11 cellular contexts compared by ENCODE assay signal in the genomic region with DNA sequence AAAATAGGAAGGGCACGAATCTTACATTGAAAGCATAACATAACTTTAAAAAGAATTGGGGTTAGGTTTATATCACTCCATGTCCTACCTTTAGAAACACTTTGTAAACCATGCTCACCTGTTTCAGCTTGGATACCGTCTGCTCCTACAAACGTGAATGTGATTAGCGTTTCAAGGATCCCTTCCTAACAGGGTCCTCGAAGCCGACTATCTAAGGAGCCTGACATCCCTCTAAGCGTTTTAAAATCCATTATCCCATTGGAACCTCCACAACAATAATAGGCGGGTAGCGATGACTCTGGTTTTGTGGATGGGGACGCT. TPM values are rescaled to one million over a fixed set of nuclear protein-coding genes. Genes with fewer than 3 reads are reported as not detected.
A peak's percentile ranks its signal among the peaks of the same experiment; 100 is the strongest.
DNase-seq lines count a peak whose midpoint lies in the region; ATAC-seq and TF ChIP-seq lines count a peak whose summit lies in the region.
"Had no signal": no experiment of that assay in that cellular context is flagged by ENCODE, and none has a peak within 500 bp of the region (broad histone marks: within the 10 kb centered on the region; RNA-seq: fewer than 3 reads in every experiment).

No MANE protein-coding gene starts in this region.

- POLR2A ChIA-PET in PC-9 (lab: Charles Lee; ENCODE audit: unreplicated experiment): no interaction called here

- H3K4me2 ChIP-seq in PC-9 (peak overlapping the region; percentile 89), osteoblast (ENCODE audit: insufficient read depth, low read length) (peak overlapping the region; percentile 82)

- no peaks in the 10 kb centered on the region for H3K9me2 ChIP-seq in PC-9 (ENCODE audit: insufficient read depth)

- H3K27me3 ChIP-seq in ACC112 (ENCODE audit: insufficient read depth, low read length): no peaks in the 10 kb centered on the region
- H3K27me3 ChIP-seq in PC-9 (ENCODE audit: insufficient read depth, low read depth): no peaks in the 10 kb centered on the region
- H3K27me3 ChIP-seq in osteoblast (ENCODE audit: insufficient read depth, low read length): no peaks in the 10 kb centered on the region
- no peaks in the 10 kb centered on the region for H3K27me3 ChIP-seq in effector memory CD4-positive, alpha-beta T cell (replicated peaks; ENCODE audit: control insufficient read depth, insufficient read depth, low read length, poor library complexity, severe bottlenecking)

- no peaks in the 10 kb centered on the region for H4K20me1 ChIP-seq in PC-9 (ENCODE audit: insufficient read depth)
- peaks cover 1% of the 10 kb centered on the region for H4K20me1 ChIP-seq in osteoblast (ENCODE audit: insufficient read depth, low read length)

- BruUV-seq in PC-9 (replicated peaks; lab: Mats Ljungman, UMichigan): no TSS peak

- no peak for ATAC-seq in GM19324 (IDR thresholded peaks at IDR 0.05; ENCODE audit: low FRiP score, unreplicated experiment)
- ATAC-seq: activated CD4-positive, CD25-positive, alpha-beta regulatory T cell treated with anti-CD3 and anti-CD28 coated beads, Interleukin-2, amount 50 U/mL, for 24 hours; HCT116 had no signal

- H3K4me1 ChIP-seq in ACC112 (ENCODE audit: control insufficient read depth, insufficient read depth, low read length, unreplicated experiment): peaks cover 47% of the 10 kb centered on the region
- peaks cover 62% of the 10 kb centered on the region for H3K4me1 ChIP-seq in PC-9 (replicated peaks; ENCODE audit: insufficient read depth)
- peaks cover 46% of the 10 kb centered on the region for H3K4me1 ChIP-seq in osteoblast (ENCODE audit: insufficient read depth, low read length)
- no peaks in the 10 kb centered on the region for H3K4me1 ChIP-seq in effector memory CD4-positive, alpha-beta T cell (ENCODE audit: control insufficient read depth, insufficient read depth, low read length, poor library complexity, severe bottlenecking)

- H3F3A ChIP-seq in PC-9 (ENCODE audit: insufficient read depth, low read depth): peaks cover 25% of the 10 kb centered on the region

- H3K36me3 ChIP-seq in ACC112 (ENCODE audit: insufficient read depth, low read length): no peaks in the 10 kb centered on the region; the same call in 1 of the 2 replicates
- H3K36me3 ChIP-seq in PC-9 (ENCODE audit: low read depth): no peaks in the 10 kb centered on the region
- H3K36me3 ChIP-seq in osteoblast (ENCODE audit: insufficient read depth, low read length): peaks cover 10% of the 10 kb centered on the region
- no peaks in the 10 kb centered on the region for H3K36me3 ChIP-seq in effector memory CD4-positive, alpha-beta T cell (ENCODE audit: control insufficient read depth, insufficient read depth, low read length)

- intact Hi-C loops in PC-9 (cut with micrococcal nuclease; ENCODE audit: unreplicated experiment): loop anchor here (10.0 kb wide), 1 partner anchor 224 kb away; no protein-coding TSS in a partner anchor

- H3K9me3 ChIP-seq in PC-9 (ENCODE audit: insufficient read depth, low read depth) (no peaks in the 10 kb centered on the region), osteoblast (ENCODE audit: low read depth, low read length) (no peaks in the 10 kb centered on the region)
- no peaks in the 10 kb centered on the region for H3K9me3 ChIP-seq in effector memory CD4-positive, alpha-beta T cell (ENCODE audit: control insufficient read depth, low read length)

- H3K79me2 ChIP-seq in ACC112 (ENCODE audit: control insufficient read depth, insufficient read depth, low read length, unreplicated experiment) (peaks cover 35% of the 10 kb centered on the region), PC-9 (ENCODE audit: low read depth) (peaks cover 31% of the 10 kb centered on the region), osteoblast (ENCODE audit: insufficient read depth, low read length) (peaks cover 59% of the 10 kb centered on the region)

- CTCF ChIA-PET in PC-9 (lab: Charles Lee): no interaction called here

- H3K27ac ChIP-seq in ACC112 (ENCODE audit: low read depth, low read length): peak overlapping the region; percentile 80
- peak overlapping the region; percentile 99 for H3K27ac ChIP-seq in PC-9
- peak overlapping the region; percentile 71 for H3K27ac ChIP-seq in osteoblast (ENCODE audit: low read depth, low read length)
- H3K27ac ChIP-seq in effector memory CD4-positive, alpha-beta T cell (ENCODE audit: insufficient read depth, low read length, poor library complexity, severe bottlenecking): no peak overlapping the region

- TF ChIP-seq CTCF in PC-9 (conservative IDR thresholded peaks at IDR 0.05) (no peak), osteoblast (IDR thresholded peaks at IDR 0.05; ENCODE audit: extremely low read depth, low read depth, low read length) (no peak)

- peak overlapping the region; percentile 85 for H2AFZ ChIP-seq in ACC112 (ENCODE audit: low read length, unreplicated experiment)
- peak overlapping the region; percentile 96 for H2AFZ ChIP-seq in PC-9
- peak overlapping the region; percentile 77 for H2AFZ ChIP-seq in osteoblast (ENCODE audit: low read length)

- DNase-seq in PC-9 (no peak), fibroblast of peridontal ligament (ENCODE audit: extremely low read depth) (peak; percentile 34), osteoblast (ENCODE audit: insufficient read length, low spot score, missing footprints) (peak; percentile 52), hypothalamus (lab: John Stamatoyannopoulos, UW) (no peak), SW480 (ENCODE audit: low spot score) (no peak)
- DNase-seq in effector memory CD4-positive, alpha-beta T cell: no peak
- DNase-seq: CD8-positive, alpha-beta memory T cell had no signal

- H3K4me3 ChIP-seq in ACC112 (ENCODE audit: low read depth, low read length) (peak overlapping the region; percentile 96), PC-9 (peak overlapping the region; percentile 65), osteoblast (ENCODE audit: insufficient read depth, low read length) (peak overlapping the region; percentile 89)
- no peak overlapping the region for H3K4me3 ChIP-seq in effector memory CD4-positive, alpha-beta T cell (ENCODE audit: insufficient read depth, low read depth, low read length, poor library complexity, severe bottlenecking)

RNA-seq across cellular contexts. Expression of gene SVEP1, which starts 1.0 kb away (rescaled TPM):
- total RNA-seq in PC-9 (2021) (2.9 and 3.3 TPM in 2 replicates), osteoblast (37.6 and 43.0 TPM in 2 replicates)
- total RNA-seq: CD8-positive, alpha-beta memory T cell had no signal

Comparison
In these comparisons a context has a peak if more than half of its experiments do, and no peak if none do; other contexts are left out.
1. DNase-seq: peak in fibroblast of peridontal ligament (single experiment) and osteoblast (single experiment); none in PC-9 (0 of 2), effector memory CD4-positive, alpha-beta T cell (0 of 3), hypothalamus (0 of 51) and SW480 (single experiment).
2. Peak in every context shown above with its lines, with median percentiles within 50 percentile points of each other: H2AFZ ChIP-seq.